9 cellular contexts compared by ENCODE assay signal in the genomic region with DNA sequence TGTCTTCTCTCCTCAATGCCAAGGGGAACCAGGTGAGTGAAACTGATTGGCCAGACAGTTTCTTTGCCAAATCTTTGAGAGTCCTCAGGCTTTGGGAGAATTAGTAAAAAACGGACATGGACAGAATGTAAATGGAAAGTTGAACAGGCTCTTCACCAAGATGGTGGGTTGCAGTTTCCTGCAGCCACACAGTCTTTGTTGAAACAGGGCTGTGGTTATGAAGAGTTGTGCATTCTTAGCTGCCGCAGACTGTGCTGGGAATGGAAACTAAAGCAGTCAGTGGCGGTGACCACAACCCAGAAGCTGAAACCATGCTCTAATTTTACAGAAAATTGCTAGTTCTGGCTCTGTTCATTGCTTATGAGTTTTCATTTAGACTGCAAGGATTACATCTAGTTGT. TPM values are rescaled to one million over a fixed set of nuclear protein-coding genes. Genes with fewer than 3 reads are reported as not detected.
DNase-seq lines count a peak whose midpoint lies in the region; ATAC-seq and TF ChIP-seq lines count a peak whose summit lies in the region.
"Had no signal": no experiment of that assay in that cellular context is flagged by ENCODE, and none has a peak within 500 bp of the region (broad histone marks: within the 10 kb centered on the region; RNA-seq: fewer than 3 reads in every experiment).

No MANE protein-coding gene starts in this region.

- peaks cover 7 to 63% (median 54%) of the 10 kb centered on the region in 3 donors for H3K36me3 Mint-ChIP-seq in naive thymus-derived CD8-positive, alpha-beta T cell

- no peak overlapping the region for H3K4me3 ChIP-seq in WERI-Rb-1 (ENCODE audit: low read depth, low read length)
- H3K4me3 ChIP-seq in A673 (ENCODE audit: low read depth, low read length, poor library complexity, severe bottlenecking) = no peak overlapping the region
- H3K4me3 ChIP-seq: thoracic aorta had no signal

- peak; percentile 73 for DNase-seq in activated CD4-positive, alpha-beta T cell treated with anti-CD3 and anti-CD28 coated beads for 48 hours
- peak; percentile 10 to 77 (median 60) for DNase-seq in naive thymus-derived CD8-positive, alpha-beta T cell
- DNase-seq in WERI-Rb-1 = no peak
- DNase-seq in cerebellum (ENCODE audit: low spot score) = no peak
- no peak for DNase-seq in A673 (ENCODE audit: low spot score)
- DNase-seq in DMS153 (lab: John Stamatoyannopoulos, UW) = no peak

- no peaks in the 10 kb centered on the region for H3K27me3 ChIP-seq in WERI-Rb-1 (ENCODE audit: insufficient read depth, low read depth, severe bottlenecking)
- no peaks in the 10 kb centered on the region for H3K27me3 ChIP-seq in A673 (replicated peaks; ENCODE audit: insufficient read depth, low read depth, low read length, poor library complexity)

- H3K27me3 Mint-ChIP-seq in naive thymus-derived CD8-positive, alpha-beta T cell = no peaks in the 10 kb centered on the region

- ATAC-seq in GM18508 (IDR thresholded peaks at IDR 0.05; ENCODE audit: insufficient read depth, unreplicated experiment) (peak; percentile 80), HG02885 (IDR thresholded peaks at IDR 0.05; ENCODE audit: poor library complexity, unreplicated experiment) (peak; percentile 100)
- peak; percentile 92 to 97 for ATAC-seq in naive thymus-derived CD8-positive, alpha-beta T cell

- POLR2A ChIA-PET in naive thymus-derived CD8-positive, alpha-beta T cell (lab: Charles Lee) = interaction anchor here (0.5 to 2.7 kb wide), 13 partner anchors 8 to 191 kb away, joined by 3 to 32 read pairs (median 6); a partner anchor contains a TSS
- POLR2A ChIA-PET in A673 (lab: Charles Lee; ENCODE audit: low non-redundant PET) = no interaction called here

- H3K4me1 Mint-ChIP-seq in naive thymus-derived CD8-positive, alpha-beta T cell = peaks cover 23 to 73% (median 62%) of the 10 kb centered on the region in 4 donors

- H3K36me3 ChIP-seq in WERI-Rb-1 (no peaks in the 10 kb centered on the region; the same call in 1 of the 2 replicates), A673 (ENCODE audit: insufficient read depth, low read length, poor library complexity, severe bottlenecking) (no peaks in the 10 kb centered on the region)

- H3K27ac ChIP-seq in WERI-Rb-1 (no peak overlapping the region), A673 (ENCODE audit: low read depth, low read length, poor library complexity, severe bottlenecking) (no peak overlapping the region)
- H3K27ac ChIP-seq: thoracic aorta had no signal

- no peaks in the 10 kb centered on the region for H3K9me3 Mint-ChIP-seq in naive thymus-derived CD8-positive, alpha-beta T cell

- CTCF ChIA-PET in A673 (lab: Charles Lee) = no interaction called here

- H3K4me1 ChIP-seq in A673 (ENCODE audit: insufficient read depth, low read length, poor library complexity, severe bottlenecking) = no peaks in the 10 kb centered on the region

- TF ChIP-seq CTCF in WERI-Rb-1 (IDR thresholded peaks at IDR 0.05; ENCODE audit: low read depth, low read length) = no peak
- no peak for TF ChIP-seq CTCF in A673 (conservative IDR thresholded peaks at IDR 0.05; ENCODE audit: low read depth, low read length)

- H3K27ac Mint-ChIP-seq in naive thymus-derived CD8-positive, alpha-beta T cell = peak overlapping the region; percentile 81 to 98 (median 94)

- intact Hi-C loops in A673 (cut with micrococcal nuclease; ENCODE audit: unreplicated experiment) = no loop called here

- no TSS peak for BruUV-seq in A673 (replicated peaks; lab: Mats Ljungman, UMichigan)

- peak overlapping the region; percentile 65 to 83 (median 74) for H3K4me3 Mint-ChIP-seq in naive thymus-derived CD8-positive, alpha-beta T cell

- no peaks in the 10 kb centered on the region for H3K9me3 ChIP-seq in WERI-Rb-1 (ENCODE audit: severe bottlenecking)
- no peaks in the 10 kb centered on the region for H3K9me3 ChIP-seq in A673 (ENCODE audit: low read depth, low read length, poor library complexity, severe bottlenecking)
- H3K9me3 ChIP-seq: thoracic aorta had no signal

RNA-seq across cellular contexts. Expression of a gene that starts 42.1 kb away (rescaled TPM):
- total RNA-seq in naive thymus-derived CD8-positive, alpha-beta T cell = 100 to 1,000 TPM; 101 to 103 TPM
- 10 to 100 TPM; 25.1 to 32.0 (median 29.6) TPM for polyA plus RNA-seq in naive thymus-derived CD8-positive, alpha-beta T cell
- 128 TPM for total RNA-seq in cerebellum
- total RNA-seq in A673 (2021) = 29.0 and 32.6 TPM in 2 replicates

Comparison
In these comparisons a context has a peak if more than half of its experiments do, and no peak if none do; other contexts are left out.
1. DNase-seq: peak in activated CD4-positive, alpha-beta T cell treated with anti-CD3 and anti-CD28 coated beads for 48 hours (single experiment) and naive thymus-derived CD8-positive, alpha-beta T cell (10 of 10); none in WERI-Rb-1 (single experiment), cerebellum (single experiment), A673 (single experiment) and DMS153 (single experiment).
2. Peak in every context shown above with its lines, with median percentiles within 50 percentile points of each other: ATAC-seq.